8 cellular contexts compared by ENCODE assay signal in genomic region chr11:35944503-35945136, GRCh38. TPM values are rescaled to one million over a fixed set of nuclear protein-coding genes. Genes with fewer than 3 reads are reported as not detected.
DNase-seq lines count a peak whose midpoint lies in the region; ATAC-seq, FAIRE-seq and TF ChIP-seq lines count a peak whose summit lies in the region.

No MANE protein-coding gene starts in this region.

- intact Hi-C loops in mucosa of descending colon (cut with DNase I, micrococcal nuclease) = no loop called here

- WGBS in small intestine, 3 donors = 4 to 21% (median 21%) methylated on average over 32 of the region's 32 CpGs

- H3K36me3 ChIP-seq in BE2C (no peaks in the 10 kb centered on the region), duodenal mucosa (ENCODE audit: control insufficient read depth in 1 of 2, insufficient read depth in 2 of 2, low read length in 2 of 2) (no peaks in the 10 kb centered on the region), mucosa of descending colon (ENCODE audit: low read depth) (no peaks in the 10 kb centered on the region), small intestine (ENCODE audit: control insufficient read depth in 2 of 2, insufficient read depth in 2 of 2, low read length in 2 of 2) (no peaks in the 10 kb centered on the region)

- H3K27ac ChIP-seq in duodenal mucosa (ENCODE audit: low read depth, low read length) = no peak overlapping the region
- H3K27ac ChIP-seq in small intestine (ENCODE audit: low read depth in 1 of 2, low read length in 1 of 2) = peak overlapping the region in 1 of 2 donors; percentile 76

- H3K4me1 ChIP-seq in BE2C = no peaks in the 10 kb centered on the region
- peaks cover 6 to 7% of the 10 kb centered on the region in 2 donors for H3K4me1 ChIP-seq in duodenal mucosa (ENCODE audit: control insufficient read depth in 1 of 2, insufficient read depth in 2 of 2, low read length in 2 of 2)
- H3K4me1 ChIP-seq in mucosa of descending colon (ENCODE audit: low read depth) = no peaks in the 10 kb centered on the region
- no peaks in the 10 kb centered on the region for H3K4me1 ChIP-seq in small intestine (ENCODE audit: control insufficient read depth in 2 of 2, insufficient read depth in 1 of 2, low read depth in 1 of 2, low read length in 1 of 2)

- no peaks in the 10 kb centered on the region for H3K27me3 ChIP-seq in BE2C
- H3K27me3 ChIP-seq in duodenal mucosa (ENCODE audit: control insufficient read depth in 1 of 2, insufficient read depth in 2 of 2, low read length in 2 of 2) = peaks cover 0 to 4% of the 10 kb centered on the region in 2 donors
- H3K27me3 ChIP-seq in small intestine (ENCODE audit: control insufficient read depth in 2 of 2, insufficient read depth in 2 of 2, low read length in 2 of 2) = no peaks in the 10 kb centered on the region

- ATAC-seq in mucosa of descending colon (peak; percentile 11), HG02798 (IDR thresholded peaks at IDR 0.05; ENCODE audit: poor library complexity, unreplicated experiment) (no peak), HG03108 (IDR thresholded peaks at IDR 0.05; ENCODE audit: unreplicated experiment) (no peak)

- DNase-seq in BE2C (no peak), LNCaP clone FGC (ENCODE audit: low read depth) (no peak), mucosa of descending colon (no peak), small intestine (no peak), AML-193 (lab: John Stamatoyannopoulos, UW) (no peak)

- H3K4me3 ChIP-seq in BE2C (ENCODE audit: low read depth, low read length) = peak overlapping the region; percentile 79
- peak overlapping the region; percentile 68 for H3K4me3 ChIP-seq in LNCaP clone FGC (ENCODE audit: low read depth, low read length)
- peak overlapping the region; percentile 66 to 76 for H3K4me3 ChIP-seq in duodenal mucosa (ENCODE audit: low read depth in 1 of 2, low read length in 2 of 2)
- peak overlapping the region; percentile 11 for H3K4me3 ChIP-seq in mucosa of descending colon
- H3K4me3 ChIP-seq in small intestine (ENCODE audit: low read depth in 1 of 2, low read length in 2 of 2) = peak overlapping the region in 1 of 2 donors; percentile 72

- no peak for FAIRE-seq in small intestine (lab: Jason Lieb, UNC)

- peak overlapping the region; percentile 23 to 63 for H3K9ac ChIP-seq in duodenal mucosa (ENCODE audit: low read depth in 1 of 2, low read length in 2 of 2)

- no peak for TF ChIP-seq CTCF in BE2C (IDR thresholded peaks at IDR 0.05; ENCODE audit: low read depth, low read length)
- no peak for TF ChIP-seq CTCF in LNCaP clone FGC (IDR thresholded peaks at IDR 0.05; ENCODE audit: control insufficient read depth, extremely low read depth, insufficient read depth)
- TF ChIP-seq CTCF in mucosa of descending colon (IDR thresholded peaks at IDR 0.05) = no peak

- no peaks in the 10 kb centered on the region for H3K9me3 ChIP-seq in BE2C
- H3K9me3 ChIP-seq in duodenal mucosa (ENCODE audit: control insufficient read depth in 1 of 2, low read length in 2 of 2) = no peaks in the 10 kb centered on the region
- no peaks in the 10 kb centered on the region for H3K9me3 ChIP-seq in mucosa of descending colon
- H3K9me3 ChIP-seq in small intestine (ENCODE audit: control insufficient read depth, low read depth) = no peaks in the 10 kb centered on the region

RNA-seq across cellular contexts. Expression of gene LDLRAD3, which starts 0.8 kb away (rescaled TPM):
- polyA plus RNA-seq in BE2C (2012; ENCODE audit: insufficient read depth, insufficient read length, low read depth) = 9.7 TPM
- total RNA-seq in mucosa of descending colon = 1 to 10 TPM; 1.0 to 8.1 (median 2.0) TPM
- polyA plus RNA-seq in small intestine = 1 to 10 TPM in 1 of 3 donors, under 1 TPM in 2; 0.22 to 6.2 (median 0.81) TPM
